In genomic region chr1:2052096-2052569, GRCh38 we compare ENCODE assay signal across 1 cellular context.
TF ChIP-seq lines count a peak whose summit lies in the region.

No MANE protein-coding gene starts in this region.

TF ChIP-seq in GM23338, 12 proteins besides CTCF, POLR2A, EP300 and RAD21 (continued from another document):
- TF ChIP-seq POLR2AphosphoS5 (IDR thresholded peaks at IDR 0.05; ENCODE audit: low read depth) (no peak), NANOG (IDR thresholded peaks at IDR 0.05; ENCODE audit: borderline replicate concordance) (no peak), ZNF462 (CRISPR knock-in tag; IDR thresholded peaks at IDR 0.05) (no peak)
TF ChIP-seq in GM23338: peak in this region for 0.
